Comparison of ENCODE assay signal across 8 cellular contexts in genomic region chr20:330233-331149, GRCh38. TPM values are rescaled to one million over a fixed set of nuclear protein-coding genes. Genes with fewer than 3 reads are reported as not detected.
A peak's percentile ranks its signal among the peaks of the same experiment; 100 is the strongest.
DNase-seq lines count a peak whose midpoint lies in the region; ATAC-seq and TF ChIP-seq lines count a peak whose summit lies in the region.

No MANE protein-coding gene starts in this region.

- H3K27ac Mint-ChIP-seq in brain: peak overlapping the region; percentile 76 to 90 (median 88)

- peaks cover 51% of the 10 kb centered on the region for H3K4me1 Mint-ChIP-seq in brain

- DNase-seq in C1 segment of cervical spinal cord (lab: John Stamatoyannopoulos, UW) (peak in 11 of 14 donors; percentile 10 to 45 (median 35)), NCI-H1930 (lab: John Stamatoyannopoulos, UW) (peak; percentile 18 to 40), T-helper 9 cell (peak; percentile 45), inferior parietal cortex (ENCODE audit: extremely low spot score) (peak; percentile 77)
- DNase-seq in stimulated activated CD4-positive, alpha-beta T cell treated with anti-CD3 and anti-CD28 coated beads, Interleukin-1b, Interleukin-23, amount 100 ng/mL, for 4 hours (ENCODE audit: low read depth in 2 of 2): peak; percentile 26 to 47

- H3K36me3 Mint-ChIP-seq in brain: peaks cover 25% of the 10 kb centered on the region

- H3K27me3 Mint-ChIP-seq in brain: no peaks in the 10 kb centered on the region

- TF ChIP-seq CTCF in brain (conservative IDR thresholded peaks at IDR 0.05): peak; percentile 84 to 96

- no peaks in the 10 kb centered on the region for H3K9me3 Mint-ChIP-seq in brain

- peak; percentile 33 for ATAC-seq in GM19463 (IDR thresholded peaks at IDR 0.05; ENCODE audit: unreplicated experiment)
- no peak for ATAC-seq in HG03342 (IDR thresholded peaks at IDR 0.05; ENCODE audit: unreplicated experiment)

- H3K4me3 Mint-ChIP-seq in brain: peak overlapping the region; percentile 84 to 94 (median 90)

RNA-seq across cellular contexts. Expression of gene SOX12, which starts 5.1 kb away (rescaled TPM):
- 38.3 TPM for polyA plus RNA-seq in brain (ENCODE audit: insufficient read depth, low read depth, low replicate concordance)

RNA-seq across cellular contexts. Expression of gene NRSN2, which starts 16.4 kb away (rescaled TPM):
- polyA plus RNA-seq in brain (ENCODE audit: insufficient read depth, low read depth, low replicate concordance): 185 TPM

RNA-seq across cellular contexts. Expression of gene ZCCHC3, which starts 33.1 kb away (rescaled TPM):
- 19.7 TPM for polyA plus RNA-seq in brain (ENCODE audit: insufficient read depth, low read depth, low replicate concordance)

RNA-seq across cellular contexts. Expression of gene C20orf96, which starts 39.9 kb away (rescaled TPM):
- 17.3 TPM for polyA plus RNA-seq in brain (ENCODE audit: insufficient read depth, low read depth, low replicate concordance)

RNA-seq across cellular contexts. Expression of gene TRIB3, which starts 50.1 kb away (rescaled TPM):
- polyA plus RNA-seq in brain (ENCODE audit: insufficient read depth, low read depth, low replicate concordance): 28.7 TPM
